1 cellular context compared by ENCODE assay signal in the genomic region with DNA sequence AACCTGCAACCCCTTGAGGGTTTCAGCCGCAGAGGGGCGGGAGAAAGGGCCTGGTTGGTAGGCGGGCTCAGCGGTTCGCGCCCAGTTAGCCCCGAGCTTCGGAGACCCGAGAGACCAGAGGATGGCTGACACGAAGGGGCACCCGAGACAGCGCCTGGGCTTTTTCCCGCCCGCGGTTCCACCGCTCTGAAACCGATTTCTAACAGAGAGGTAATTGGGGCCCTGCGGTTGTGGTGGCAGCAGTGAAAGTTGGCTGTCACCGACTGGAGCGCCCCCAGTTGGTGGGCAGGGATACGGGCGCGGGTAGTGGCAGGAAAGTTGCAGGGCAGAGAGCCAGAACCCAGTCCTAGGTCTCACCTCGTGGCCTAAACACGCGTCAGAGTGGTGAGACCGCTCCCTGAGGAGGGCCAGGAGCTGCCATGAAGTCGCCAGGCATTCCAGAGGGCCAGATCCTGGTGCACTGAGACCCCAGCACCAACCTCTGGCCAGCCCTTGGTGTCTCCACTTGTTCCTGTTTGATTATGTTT.
TF ChIP-seq lines count a peak whose summit lies in the region.

No MANE protein-coding gene starts in this region.

TF ChIP-seq in GM12878, 131 proteins besides CTCF, POLR2A, EP300 and RAD21 (continued from another document):
- TF ChIP-seq, protein P1, sequence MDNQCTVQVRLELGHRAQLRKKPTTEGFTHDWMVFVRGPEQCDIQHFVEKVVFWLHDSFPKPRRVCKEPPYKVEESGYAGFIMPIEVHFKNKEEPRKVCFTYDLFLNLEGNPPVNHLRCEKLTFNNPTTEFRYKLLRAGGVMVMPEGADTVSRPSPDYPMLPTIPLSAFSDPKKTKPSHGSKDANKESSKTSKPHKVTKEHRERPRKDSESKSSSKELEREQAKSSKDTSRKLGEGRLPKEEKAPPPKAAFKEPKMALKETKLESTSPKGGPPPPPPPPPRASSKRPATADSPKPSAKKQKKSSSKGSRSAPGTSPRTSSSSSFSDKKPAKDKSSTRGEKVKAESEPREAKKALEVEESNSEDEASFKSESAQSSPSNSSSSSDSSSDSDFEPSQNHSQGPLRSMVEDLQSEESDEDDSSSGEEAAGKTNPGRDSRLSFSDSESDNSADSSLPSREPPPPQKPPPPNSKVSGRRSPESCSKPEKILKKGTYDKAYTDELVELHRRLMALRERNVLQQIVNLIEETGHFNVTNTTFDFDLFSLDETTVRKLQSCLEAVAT (IDR thresholded peaks at IDR 0.05): peak; percentile 95
- no peak; the same call in 1 of the 2 replicates for TF ChIP-seq TCF12 (IDR thresholded peaks at IDR 0.05; ENCODE audit: low read depth, low read length)
- no peak for TF ChIP-seq SPI1 (IDR thresholded peaks at IDR 0.05; ENCODE audit: borderline replicate concordance, insufficient read depth, low read depth, low read length)
- no peak for TF ChIP-seq RFX5 (IDR thresholded peaks at IDR 0.05; ENCODE audit: low read depth, low read length)
- no peak for TF ChIP-seq ZNF384 (IDR thresholded peaks at IDR 0.05; ENCODE audit: borderline replicate concordance, low read depth, low read length)
- TF ChIP-seq, protein P2, sequence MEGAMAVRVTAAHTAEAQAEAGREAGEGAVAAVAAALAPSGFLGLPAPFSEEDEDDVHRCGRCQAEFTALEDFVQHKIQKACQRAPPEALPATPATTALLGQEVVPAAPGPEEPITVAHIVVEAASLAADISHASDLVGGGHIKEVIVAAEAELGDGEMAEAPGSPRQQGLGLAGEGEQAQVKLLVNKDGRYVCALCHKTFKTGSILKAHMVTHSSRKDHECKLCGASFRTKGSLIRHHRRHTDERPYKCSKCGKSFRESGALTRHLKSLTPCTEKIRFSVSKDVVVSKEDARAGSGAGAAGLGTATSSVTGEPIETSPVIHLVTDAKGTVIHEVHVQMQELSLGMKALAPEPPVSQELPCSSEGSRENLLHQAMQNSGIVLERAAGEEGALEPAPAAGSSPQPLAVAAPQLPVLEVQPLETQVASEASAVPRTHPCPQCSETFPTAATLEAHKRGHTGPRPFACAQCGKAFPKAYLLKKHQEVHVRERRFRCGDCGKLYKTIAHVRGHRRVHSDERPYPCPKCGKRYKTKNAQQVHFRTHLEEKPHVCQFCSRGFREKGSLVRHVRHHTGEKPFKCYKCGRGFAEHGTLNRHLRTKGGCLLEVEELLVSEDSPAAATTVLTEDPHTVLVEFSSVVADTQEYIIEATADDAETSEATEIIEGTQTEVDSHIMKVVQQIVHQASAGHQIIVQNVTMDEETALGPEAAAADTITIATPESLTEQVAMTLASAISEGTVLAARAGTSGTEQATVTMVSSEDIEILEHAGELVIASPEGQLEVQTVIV (IDR thresholded peaks at IDR 0.05; ENCODE audit: borderline replicate concordance, partially characterized antibody): no peak
- no peak for TF ChIP-seq FOXK2 (IDR thresholded peaks at IDR 0.05)
- TF ChIP-seq PAX8 (IDR thresholded peaks at IDR 0.05): no peak
- peak; percentile 66; the same call in 1 of the 2 replicates for TF ChIP-seq CREB1 (IDR thresholded peaks at IDR 0.05; ENCODE audit: low read depth)
- no peak for TF ChIP-seq RBBP5 (conservative IDR thresholded peaks at IDR 0.05)
- TF ChIP-seq PML (IDR thresholded peaks at IDR 0.05; ENCODE audit: low read length): 0 out of 2 replicates have a peak, but pooled peaks have one; percentile 62
- TF ChIP-seq, protein P3, sequence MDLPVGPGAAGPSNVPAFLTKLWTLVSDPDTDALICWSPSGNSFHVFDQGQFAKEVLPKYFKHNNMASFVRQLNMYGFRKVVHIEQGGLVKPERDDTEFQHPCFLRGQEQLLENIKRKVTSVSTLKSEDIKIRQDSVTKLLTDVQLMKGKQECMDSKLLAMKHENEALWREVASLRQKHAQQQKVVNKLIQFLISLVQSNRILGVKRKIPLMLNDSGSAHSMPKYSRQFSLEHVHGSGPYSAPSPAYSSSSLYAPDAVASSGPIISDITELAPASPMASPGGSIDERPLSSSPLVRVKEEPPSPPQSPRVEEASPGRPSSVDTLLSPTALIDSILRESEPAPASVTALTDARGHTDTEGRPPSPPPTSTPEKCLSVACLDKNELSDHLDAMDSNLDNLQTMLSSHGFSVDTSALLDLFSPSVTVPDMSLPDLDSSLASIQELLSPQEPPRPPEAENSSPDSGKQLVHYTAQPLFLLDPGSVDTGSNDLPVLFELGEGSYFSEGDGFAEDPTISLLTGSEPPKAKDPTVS (IDR thresholded peaks at IDR 0.05; ENCODE audit: low read depth, low read length): no peak
- no peak for TF ChIP-seq JUND (IDR thresholded peaks at IDR 0.05; ENCODE audit: low read depth, low read length)
- TF ChIP-seq TCF7 (IDR thresholded peaks at IDR 0.05; ENCODE audit: borderline replicate concordance): no peak
- TF ChIP-seq, protein P4, sequence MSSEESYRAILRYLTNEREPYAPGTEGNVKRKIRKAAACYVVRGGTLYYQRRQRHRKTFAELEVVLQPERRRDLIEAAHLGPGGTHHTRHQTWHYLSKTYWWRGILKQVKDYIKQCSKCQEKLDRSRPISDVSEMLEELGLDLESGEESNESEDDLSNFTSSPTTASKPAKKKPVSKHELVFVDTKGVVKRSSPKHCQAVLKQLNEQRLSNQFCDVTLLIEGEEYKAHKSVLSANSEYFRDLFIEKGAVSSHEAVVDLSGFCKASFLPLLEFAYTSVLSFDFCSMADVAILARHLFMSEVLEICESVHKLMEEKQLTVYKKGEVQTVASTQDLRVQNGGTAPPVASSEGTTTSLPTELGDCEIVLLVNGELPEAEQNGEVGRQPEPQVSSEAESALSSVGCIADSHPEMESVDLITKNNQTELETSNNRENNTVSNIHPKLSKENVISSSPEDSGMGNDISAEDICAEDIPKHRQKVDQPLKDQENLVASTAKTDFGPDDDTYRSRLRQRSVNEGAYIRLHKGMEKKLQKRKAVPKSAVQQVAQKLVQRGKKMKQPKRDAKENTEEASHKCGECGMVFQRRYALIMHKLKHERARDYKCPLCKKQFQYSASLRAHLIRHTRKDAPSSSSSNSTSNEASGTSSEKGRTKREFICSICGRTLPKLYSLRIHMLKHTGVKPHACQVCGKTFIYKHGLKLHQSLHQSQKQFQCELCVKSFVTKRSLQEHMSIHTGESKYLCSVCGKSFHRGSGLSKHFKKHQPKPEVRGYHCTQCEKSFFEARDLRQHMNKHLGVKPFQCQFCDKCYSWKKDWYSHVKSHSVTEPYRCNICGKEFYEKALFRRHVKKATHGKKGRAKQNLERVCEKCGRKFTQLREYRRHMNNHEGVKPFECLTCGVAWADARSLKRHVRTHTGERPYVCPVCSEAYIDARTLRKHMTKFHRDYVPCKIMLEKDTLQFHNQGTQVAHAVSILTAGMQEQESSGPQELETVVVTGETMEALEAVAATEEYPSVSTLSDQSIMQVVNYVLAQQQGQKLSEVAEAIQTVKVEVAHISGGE (CRISPR knock-in tag; IDR thresholded peaks at IDR 0.05): no peak
- no peak for TF ChIP-seq TARDBP (IDR thresholded peaks at IDR 0.05; ENCODE audit: borderline replicate concordance)
- no peak for TF ChIP-seq RELA (IDR thresholded peaks at IDR 0.05; ENCODE audit: borderline replicate concordance, partially characterized antibody)
- TF ChIP-seq MXI1 (IDR thresholded peaks at IDR 0.05; ENCODE audit: low read depth, low read length): peak; percentile 64; the same call in 1 of the 2 replicates
- TF ChIP-seq, protein P5, sequence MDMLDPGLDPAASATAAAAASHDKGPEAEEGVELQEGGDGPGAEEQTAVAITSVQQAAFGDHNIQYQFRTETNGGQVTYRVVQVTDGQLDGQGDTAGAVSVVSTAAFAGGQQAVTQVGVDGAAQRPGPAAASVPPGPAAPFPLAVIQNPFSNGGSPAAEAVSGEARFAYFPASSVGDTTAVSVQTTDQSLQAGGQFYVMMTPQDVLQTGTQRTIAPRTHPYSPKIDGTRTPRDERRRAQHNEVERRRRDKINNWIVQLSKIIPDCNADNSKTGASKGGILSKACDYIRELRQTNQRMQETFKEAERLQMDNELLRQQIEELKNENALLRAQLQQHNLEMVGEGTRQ (IDR thresholded peaks at IDR 0.05; ENCODE audit: borderline replicate concordance, low read depth, low read length): no peak
- TF ChIP-seq, protein P6, sequence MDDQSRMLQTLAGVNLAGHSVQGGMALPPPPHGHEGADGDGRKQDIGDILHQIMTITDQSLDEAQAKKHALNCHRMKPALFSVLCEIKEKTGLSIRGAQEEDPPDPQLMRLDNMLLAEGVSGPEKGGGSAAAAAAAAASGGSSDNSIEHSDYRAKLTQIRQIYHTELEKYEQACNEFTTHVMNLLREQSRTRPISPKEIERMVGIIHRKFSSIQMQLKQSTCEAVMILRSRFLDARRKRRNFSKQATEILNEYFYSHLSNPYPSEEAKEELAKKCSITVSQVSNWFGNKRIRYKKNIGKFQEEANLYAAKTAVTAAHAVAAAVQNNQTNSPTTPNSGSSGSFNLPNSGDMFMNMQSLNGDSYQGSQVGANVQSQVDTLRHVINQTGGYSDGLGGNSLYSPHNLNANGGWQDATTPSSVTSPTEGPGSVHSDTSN (IDR thresholded peaks at IDR 0.05; ENCODE audit: insufficient replicate concordance, low read depth, low read length): no peak
